ENCODE assay signal across 8 cellular contexts in the genomic region with DNA sequence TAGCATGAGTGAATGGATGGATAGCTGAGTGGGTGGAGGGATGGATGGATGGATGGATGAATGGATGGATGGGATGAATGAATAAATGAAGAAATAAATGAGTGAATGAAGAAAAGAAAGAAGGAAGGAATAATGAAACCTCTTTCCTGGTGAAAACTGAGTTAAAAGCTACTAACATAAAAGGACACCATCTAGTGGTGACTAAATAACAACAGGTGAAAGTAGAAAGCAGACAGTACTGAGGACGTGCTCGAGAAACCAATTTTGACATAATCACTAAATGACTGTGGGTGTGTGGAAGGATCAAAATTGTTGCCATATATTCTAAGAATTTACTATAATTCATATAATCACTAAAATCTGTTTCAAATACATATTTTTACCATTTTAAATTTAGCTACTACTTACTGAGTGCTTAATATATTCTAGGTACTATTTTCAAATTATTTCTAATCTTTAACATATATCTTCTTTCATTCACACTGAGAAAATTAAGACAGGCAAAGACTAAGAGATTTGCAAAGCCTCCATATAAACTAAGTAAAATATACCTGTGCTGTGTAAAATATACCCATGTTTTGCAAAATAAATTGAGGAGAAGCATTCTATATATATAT.
DNase-seq lines count a peak whose midpoint lies in the region; ATAC-seq, FAIRE-seq and TF ChIP-seq lines count a peak whose summit lies in the region.

No MANE protein-coding gene starts in this region.

- H3K4me3 ChIP-seq in colonic mucosa (no peak overlapping the region), pancreas (no peak overlapping the region)

- WGBS in pancreas, 2 donors: 2 to 3% methylated on average over 2 of the region's 2 CpGs

- H3K27me3 ChIP-seq in colonic mucosa: no peaks in the 10 kb centered on the region
- H3K27me3 ChIP-seq in pancreas: no peaks in the 10 kb centered on the region

- H3K9me3 ChIP-seq in colonic mucosa (no peaks in the 10 kb centered on the region), pancreas (no peaks in the 10 kb centered on the region)

- ATAC-seq in HG03025 (IDR thresholded peaks at IDR 0.05; ENCODE audit: low FRiP score, unreplicated experiment) (peak; percentile 64), pancreas (peak in 3 of 4 donors; percentile 45 to 60 (median 53)), HG02571 (IDR thresholded peaks at IDR 0.05; ENCODE audit: unreplicated experiment) (no peak), left ventricle myocardium superior (no peak)

- peak; percentile 12 for DNase-seq in GM13977 (ENCODE audit: low spot score)
- peak; percentile 9 for DNase-seq in NCI-H460 (ENCODE audit: extremely low read depth, low read depth)
- DNase-seq in colonic mucosa: no peak
- no peak for DNase-seq in pancreas
- no peak for DNase-seq in left ventricle myocardium superior
- DNase-seq in activated CD4-positive, alpha-beta T cell treated with anti-CD3 and anti-CD28 coated beads, Interleukin-2, amount 50 U/mL, for 1 hour: no peak

- H3K27ac ChIP-seq in colonic mucosa (no peak overlapping the region), pancreas (no peak overlapping the region)

- TF ChIP-seq CTCF in GM13977 (IDR thresholded peaks at IDR 0.05; ENCODE audit: extremely low read depth, insufficient read depth, missing control alignments) (peak; percentile 67), colonic mucosa (IDR thresholded peaks at IDR 0.05) (peak; percentile 41), pancreas (IDR thresholded peaks at IDR 0.05) (peak in 2 of 4 donors; percentile 16)

- in situ Hi-C loops in GM13977 (cut with MboI; ENCODE audit: low pct_unique_long_range_greater_than_20kb, low sequenced_read_pairs, unreplicated experiment): no loop called here

- H3K36me3 ChIP-seq in colonic mucosa (no peaks in the 10 kb centered on the region), pancreas (no peaks in the 10 kb centered on the region)

- FAIRE-seq in pancreas (lab: Jason Lieb, UNC): peak; percentile 32

- H3K9ac ChIP-seq in colonic mucosa (ENCODE audit: low read depth in 2 of 2, low read length in 2 of 2): no peak overlapping the region

- H3K4me1 ChIP-seq in colonic mucosa (no peaks in the 10 kb centered on the region), pancreas (no peaks in the 10 kb centered on the region)

- intact Hi-C loops in colonic mucosa (cut with DNase I) (no loop called here), pancreas (cut with DNase I) (no loop called here), left ventricle myocardium superior (cut with micrococcal nuclease) (no loop called here)

Comparison
In these comparisons a context has a peak if more than half of its experiments do, and no peak if none do; other contexts are left out.
1. DNase-seq: peak in GM13977 (single experiment) and NCI-H460 (single experiment); none in colonic mucosa (single experiment), pancreas (0 of 6), left ventricle myocardium superior (single experiment) and activated CD4-positive, alpha-beta T cell treated with anti-CD3 and anti-CD28 coated beads, Interleukin-2, amount 50 U/mL, for 1 hour (single experiment).
2. ATAC-seq: peak in HG03025 (single experiment) and pancreas (3 of 4); none in HG02571 (single experiment) and left ventricle myocardium superior (single experiment).